ENCODE assay signal across 8 cellular contexts in genomic region chr10:69567920-69568319, GRCh38.
A peak's percentile ranks its signal among the peaks of the same experiment; 100 is the strongest.
DNase-seq lines count a peak whose midpoint lies in the region; ATAC-seq, FAIRE-seq and TF ChIP-seq lines count a peak whose summit lies in the region.
"Had no signal": no experiment of that assay in that cellular context is flagged by ENCODE, and none has a peak within 500 bp of the region (broad histone marks: within the 10 kb centered on the region; RNA-seq: fewer than 3 reads in every experiment).

No MANE protein-coding gene starts in this region.

- H3K4me1 Mint-ChIP-seq in stimulated activated naive B cell treated with anti-CD40 and anti-IgM and Interleukin-4, amounts not matched to agents 10 μg/mL and 1 μg/mL and 100 μg/mL, for 72 hours, result peaks cover 9 to 13% of the 10 kb centered on the region in 2 donors

- no peak overlapping the region for H3K4me3 ChIP-seq in HFF-Myc (replicated peaks; ENCODE audit: low read depth, low read length)

- TF ChIP-seq POLR2A in H54 (IDR thresholded peaks at IDR 0.05; ENCODE audit: low read depth, low read length), result no peak

- peaks cover 3% of the 10 kb centered on the region in 2 donors for H3K36me3 Mint-ChIP-seq in stimulated activated naive B cell treated with anti-CD40 and anti-IgM and Interleukin-4, amounts not matched to agents 10 μg/mL and 1 μg/mL and 100 μg/mL, for 72 hours

- peaks cover 80 to 93% of the 10 kb centered on the region in 2 donors for H3K27me3 Mint-ChIP-seq in stimulated activated naive B cell treated with anti-CD40 and anti-IgM and Interleukin-4, amounts not matched to agents 10 μg/mL and 1 μg/mL and 100 μg/mL, for 72 hours

- no peak overlapping the region for H3K27ac Mint-ChIP-seq in stimulated activated naive B cell treated with anti-CD40 and anti-IgM and Interleukin-4, amounts not matched to agents 10 μg/mL and 1 μg/mL and 100 μg/mL, for 72 hours

- no peak overlapping the region for H3K4me3 Mint-ChIP-seq in stimulated activated naive B cell treated with anti-CD40 and anti-IgM and Interleukin-4, amounts not matched to agents 10 μg/mL and 1 μg/mL and 100 μg/mL, for 72 hours
- H3K4me3 Mint-ChIP-seq: central memory CD8-positive, alpha-beta T cell had no signal

- TF ChIP-seq CTCF in HFF-Myc (IDR thresholded peaks at IDR 0.05; ENCODE audit: low read depth, low read length, missing control alignments), result no peak

- no peak for FAIRE-seq in H54 (lab: Jason Lieb, UNC)

- no peaks in the 10 kb centered on the region for H3K9me3 Mint-ChIP-seq in stimulated activated naive B cell treated with anti-CD40 and anti-IgM and Interleukin-4, amounts not matched to agents 10 μg/mL and 1 μg/mL and 100 μg/mL, for 72 hours
- H3K9me3 Mint-ChIP-seq: central memory CD8-positive, alpha-beta T cell had no signal

- ATAC-seq in stimulated activated naive B cell treated with anti-CD40 and anti-IgM and Interleukin-4, amounts not matched to agents 10 μg/mL and 1 μg/mL and 100 μg/mL, for 72 hours (replicated peaks), result no peak
- no peak for ATAC-seq in GM18867 (IDR thresholded peaks at IDR 0.05; ENCODE audit: unreplicated experiment)

- peak; percentile 27 for DNase-seq in HFF-Myc (ENCODE audit: extremely low read depth, low read depth)
- peak; percentile 39 for DNase-seq in UCSD-AML1 (lab: John Stamatoyannopoulos, UW; ENCODE audit: unreplicated experiment)
- DNase-seq in glomerular visceral epithelial cell (ENCODE audit: extremely low spot score), result peak; percentile 48
- peak; percentile 29 for DNase-seq in smooth muscle cell of the brain vasculature (ENCODE audit: low read depth, low spot score)
- DNase-seq in stimulated activated naive B cell treated with anti-CD40 and anti-IgM and Interleukin-4, amounts not matched to agents 10 μg/mL and 1 μg/mL and 100 μg/mL, for 72 hours, result no peak
- DNase-seq in H54 (ENCODE audit: insufficient read length, low spot score), result no peak

Comparison
In these comparisons a context has a peak if more than half of its experiments do, and no peak if none do; other contexts are left out.
1. DNase-seq: peak in HFF-Myc (single experiment), UCSD-AML1 (single experiment), glomerular visceral epithelial cell (single experiment) and smooth muscle cell of the brain vasculature (single experiment); none in stimulated activated naive B cell treated with anti-CD40 and anti-IgM and Interleukin-4, amounts not matched to agents 10 μg/mL and 1 μg/mL and 100 μg/mL, for 72 hours (single experiment) and H54 (single experiment).